In the genomic region with DNA sequence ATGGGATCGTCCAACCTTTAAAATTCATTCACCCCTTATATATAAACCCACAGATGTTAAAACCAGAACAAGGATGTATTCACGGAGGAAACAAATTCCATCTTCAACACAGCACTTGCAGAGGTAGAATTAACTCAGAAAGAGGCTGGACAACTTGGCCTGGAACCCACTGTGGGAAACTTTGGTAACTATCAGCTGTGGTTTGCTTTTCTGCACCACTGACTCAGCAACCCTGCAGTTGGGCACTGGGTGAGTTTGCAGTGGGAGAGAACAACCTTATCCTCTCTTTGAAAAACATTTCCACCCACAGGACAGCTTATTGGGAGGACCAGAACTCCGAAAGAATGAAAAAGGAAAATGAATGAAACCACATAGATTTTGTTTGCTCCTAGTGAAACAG, we compare ENCODE assay signal across 22 cellular contexts.
DNase-seq lines count a peak whose midpoint lies in the region; ATAC-seq, FAIRE-seq and TF ChIP-seq lines count a peak whose summit lies in the region.
"Had no signal": no experiment of that assay in that cellular context is flagged by ENCODE, and none has a peak within 500 bp of the region (broad histone marks: within the 10 kb centered on the region; RNA-seq: fewer than 3 reads in every experiment).

No MANE protein-coding gene starts in this region.

- 0% methylated on average over 3 of the region's 3 CpGs for WGBS in K562 (ENCODE audit: insufficient coverage, low coverage, missing lambda C conversion rate)
- no CpG with 5 or more reads among the region's 3 CpGs for WGBS in H9 (ENCODE audit: extremely low coverage, insufficient read length, low lambda C conversion rate)
- 64 to 82% (median 73%) methylated on average over 3 of the region's 3 CpGs for WGBS in adrenal gland, 4 donors

- H3K4ac ChIP-seq in H9 (ENCODE audit: low read depth, low read length): no peak overlapping the region

- H3K9ac ChIP-seq in KMS-11 (no peak overlapping the region), K562 (ENCODE audit: insufficient read depth in 1 of 2, low read depth in 2 of 2, low read length in 2 of 2) (no peak overlapping the region), H9 (ENCODE audit: extremely low read depth, insufficient read length, low read length) (no peak overlapping the region)

- no peaks in the 10 kb centered on the region for H3K9me1 ChIP-seq in K562 (ENCODE audit: control insufficient read depth, insufficient read depth, low read length)

- H3K4me3 Mint-ChIP-seq in mesothelial cell of epicardium: no peak overlapping the region
- H3K4me3 Mint-ChIP-seq in H9: no peak overlapping the region
- H3K4me3 Mint-ChIP-seq in stimulated activated memory B cell treated with anti-CD40 and anti-IgM and Interleukin-4, amounts not matched to agents 10 μg/mL and 1 μg/mL and 100 μg/mL, for 72 hours: no peak overlapping the region
- H3K4me3 Mint-ChIP-seq: activated naive CD8-positive, alpha-beta T cell treated with anti-CD3 and anti-CD28 coated beads, Interleukin-2, amount 10 ng/mL, durations not matched to agents 7 days and 5 days; activated T-cell treated with anti-CD3 and anti-CD28 coated beads, Interleukin-2, amount 50 U/mL, for 24 hours; B cell; HFFc6; nephron progenitor cell; T-helper 1 cell treated with Interleukin-12 subunit alpha and Interleukin-12 subunit beta and Interleukin-4 antibody, amounts not matched to agents 30 μg/mL and 1 μg/mL, for 36 hours had no signal

- no peak overlapping the region for H2BK120ac ChIP-seq in H9 (ENCODE audit: low read depth, low read length, poor library complexity, severe bottlenecking)

- H4K20me1 ChIP-seq in KMS-11 (ENCODE audit: insufficient read depth): no peaks in the 10 kb centered on the region
- no peaks in the 10 kb centered on the region for H4K20me1 ChIP-seq in K562 (replicated peaks; ENCODE audit: control insufficient read depth, insufficient read depth, low read length)
- no peaks in the 10 kb centered on the region for H4K20me1 ChIP-seq in H9 (ENCODE audit: control insufficient read depth, insufficient read depth, insufficient read length)

- H3K56ac ChIP-seq in H9 (ENCODE audit: insufficient read length, low read depth, low read length): no peak overlapping the region

- no peak overlapping the region for H3K23ac ChIP-seq in H9 (ENCODE audit: insufficient read length, low read depth, low read length)

- H2BK5ac ChIP-seq in H9 (ENCODE audit: insufficient read length, low read length): no peak overlapping the region

- peaks cover 19% of the 10 kb centered on the region for H3K4me1 Mint-ChIP-seq in mesothelial cell of epicardium
- peaks cover 31 to 33% of the 10 kb centered on the region in 2 experiments for H3K4me1 Mint-ChIP-seq in H9
- H3K4me1 Mint-ChIP-seq in stimulated activated memory B cell treated with anti-CD40 and anti-IgM and Interleukin-4, amounts not matched to agents 10 μg/mL and 1 μg/mL and 100 μg/mL, for 72 hours: peaks cover 5% of the 10 kb centered on the region
- H3K4me1 Mint-ChIP-seq: B cell had no signal

- H3K14ac ChIP-seq in H9 (ENCODE audit: insufficient read depth, low read length): no peak overlapping the region

- no peak overlapping the region for H2AK5ac ChIP-seq in H9 (ENCODE audit: insufficient read length, low read length)

- no peak for FAIRE-seq in K562 (lab: Jason Lieb, UNC)

- H2BK20ac ChIP-seq in H9 (ENCODE audit: low read depth, low read length, poor library complexity, severe bottlenecking): no peak overlapping the region

- H2BK12ac ChIP-seq in H9 (ENCODE audit: insufficient read length, low read depth, low read length): no peak overlapping the region

- H3K27ac ChIP-seq in AG04450 (ENCODE audit: low read depth, low read length): no peak overlapping the region
- H3K27ac ChIP-seq in KMS-11: peak overlapping the region; percentile 33
- no peak overlapping the region for H3K27ac ChIP-seq in K562 (ENCODE audit: extremely low read depth, low read depth, low read length)
- H3K27ac ChIP-seq in H9 (ENCODE audit: insufficient read length, low read depth, low read length): no peak overlapping the region
- no peak overlapping the region for H3K27ac ChIP-seq in adrenal gland
- H3K27ac ChIP-seq: RWPE1 had no signal

- no peak overlapping the region for H4K8ac ChIP-seq in H9 (replicated peaks; ENCODE audit: insufficient read length, low read depth, low read length)

- TF ChIP-seq RAD21 in K562 (CRISPR knock-in tag; conservative IDR thresholded peaks at IDR 0.05 in 1 of 2, IDR thresholded peaks at IDR 0.05 in 1 of 2): no peak

- no peak for TF ChIP-seq CTCF in AG04450 (IDR thresholded peaks at IDR 0.05; ENCODE audit: low read depth, low read length)
- TF ChIP-seq CTCF in KMS-11 (conservative IDR thresholded peaks at IDR 0.05; ENCODE audit: low read depth, low read length): no peak
- no peak for TF ChIP-seq CTCF in K562 (IDR thresholded peaks at IDR 0.05 in 2 of 3, conservative IDR thresholded peaks at IDR 0.05 in 1 of 3; ENCODE audit: insufficient read depth in 2 of 3, low read depth in 1 of 3, low read length in 3 of 3)
- TF ChIP-seq CTCF in mesothelial cell of epicardium (IDR thresholded peaks at IDR 0.05; ENCODE audit: unreplicated experiment): no peak
- TF ChIP-seq CTCF in H9 (conservative IDR thresholded peaks at IDR 0.05): no peak
- TF ChIP-seq CTCF in adrenal gland (IDR thresholded peaks at IDR 0.05): no peak

- H3K79me2 ChIP-seq in KMS-11 (ENCODE audit: insufficient read depth, low read depth): no peaks in the 10 kb centered on the region
- no peaks in the 10 kb centered on the region for H3K79me2 ChIP-seq in K562 (ENCODE audit: control insufficient read depth, insufficient read depth, low read length)
- no peaks in the 10 kb centered on the region for H3K79me2 ChIP-seq in H9 (ENCODE audit: insufficient read depth, low read length)

- no TSS peak for BruUV-seq in K562 (replicated peaks; lab: Mats Ljungman, UMichigan)

- intact Hi-C loops in K562 (cut with micrococcal nuclease): loop anchor here (5.0 kb wide), 1 partner anchor 713 kb away; no protein-coding TSS in a partner anchor
- intact Hi-C loops in posterior cingulate gyrus (cut with DNase I): loop anchor here (5.0 kb wide), 1 partner anchor 733 kb away; no protein-coding TSS in a partner anchor
- intact Hi-C loops in adrenal gland (cut with DNase I): loop anchor here (5.0 to 10.0 kb wide), 3 partner anchors 283 to 728 kb away; no protein-coding TSS in a partner anchor

- in situ Hi-C loops in K562 (cut with MboI): no loop called here

- H3K4me1 ChIP-seq in KMS-11 (ENCODE audit: low read depth, poor library complexity, severe bottlenecking) (peaks cover 23% of the 10 kb centered on the region), K562 (replicated peaks in 1 of 2; ENCODE audit: control insufficient read depth in 2 of 2, insufficient read depth in 2 of 2, low read length in 2 of 2) (peaks cover 0 to 4% of the 10 kb centered on the region in 2 experiments; a peak in 2 of 5 replicates), H9 (ENCODE audit: insufficient read depth, low read length) (no peaks in the 10 kb centered on the region), adrenal gland (replicated peaks in 1 of 2) (no peaks in the 10 kb centered on the region)

- H4K5ac ChIP-seq in H9 (ENCODE audit: insufficient read length, low read depth, low read length): no peak overlapping the region

- H3K27ac Mint-ChIP-seq in mesothelial cell of epicardium: peak overlapping the region; percentile 44
- no peak overlapping the region for H3K27ac Mint-ChIP-seq in H9
- no peak overlapping the region for H3K27ac Mint-ChIP-seq in stimulated activated memory B cell treated with anti-CD40 and anti-IgM and Interleukin-4, amounts not matched to agents 10 μg/mL and 1 μg/mL and 100 μg/mL, for 72 hours
- H3K27ac Mint-ChIP-seq: activated naive CD8-positive, alpha-beta T cell treated with anti-CD3 and anti-CD28 coated beads, Interleukin-2, amount 10 ng/mL, durations not matched to agents 7 days and 5 days; activated T-cell treated with anti-CD3 and anti-CD28 coated beads, Interleukin-2, amount 50 U/mL, for 24 hours; B cell; HFFc6; nephron progenitor cell; T-helper 1 cell treated with Interleukin-12 subunit alpha and Interleukin-12 subunit beta and Interleukin-4 antibody, amounts not matched to agents 30 μg/mL and 1 μg/mL, for 36 hours had no signal

- H3K36me3 Mint-ChIP-seq in mesothelial cell of epicardium: no peaks in the 10 kb centered on the region
- H3K36me3 Mint-ChIP-seq in H9 (ENCODE audit: insufficient read depth in 1 of 3, low read depth in 3 of 3): peaks cover 0 to 6% (median 0%) of the 10 kb centered on the region in 3 experiments; a peak in 2 of 7 replicates
- H3K36me3 Mint-ChIP-seq in stimulated activated memory B cell treated with anti-CD40 and anti-IgM and Interleukin-4, amounts not matched to agents 10 μg/mL and 1 μg/mL and 100 μg/mL, for 72 hours: no peaks in the 10 kb centered on the region
- H3K36me3 Mint-ChIP-seq: activated naive CD8-positive, alpha-beta T cell treated with anti-CD3 and anti-CD28 coated beads, Interleukin-2, amount 10 ng/mL, durations not matched to agents 7 days and 5 days had no signal

- H3K9me3 Mint-ChIP-seq in mesothelial cell of epicardium (no peaks in the 10 kb centered on the region), H9 (peaks cover 0 to 3% of the 10 kb centered on the region in 2 experiments; a peak in 1 of 5 replicates)
- no peaks in the 10 kb centered on the region for H3K9me3 Mint-ChIP-seq in stimulated activated memory B cell treated with anti-CD40 and anti-IgM and Interleukin-4, amounts not matched to agents 10 μg/mL and 1 μg/mL and 100 μg/mL, for 72 hours
- H3K9me3 Mint-ChIP-seq: activated naive CD8-positive, alpha-beta T cell treated with anti-CD3 and anti-CD28 coated beads, Interleukin-2, amount 10 ng/mL, durations not matched to agents 7 days and 5 days; activated T-cell treated with anti-CD3 and anti-CD28 coated beads, Interleukin-2, amount 50 U/mL, for 24 hours; HFFc6; T-helper 1 cell treated with Interleukin-12 subunit alpha and Interleukin-12 subunit beta and Interleukin-4 antibody, amounts not matched to agents 30 μg/mL and 1 μg/mL, for 36 hours had no signal

- H3K18ac ChIP-seq in H9 (ENCODE audit: insufficient read length, low read depth, low read length): no peak overlapping the region

- no peak overlapping the region for H3T11ph ChIP-seq in H9 (ENCODE audit: low read length)

- H3K4me3 ChIP-seq in AG04450 (ENCODE audit: low read depth, low read length) (no peak overlapping the region), KMS-11 (IDR thresholded peaks at IDR 0.05; ENCODE audit: insufficient read depth, low read depth, low read length) (no peak overlapping the region), K562 (no peak overlapping the region), adrenal gland (no peak overlapping the region)

- no peak overlapping the region for H2BK15ac ChIP-seq in H9 (ENCODE audit: low read depth, low read length)

- no peak overlapping the region for H4K91ac ChIP-seq in H9 (ENCODE audit: insufficient read length, low read depth, low read length)

- TF ChIP-seq POLR2A in K562 (conservative IDR thresholded peaks at IDR 0.05) (no peak), adrenal gland (IDR thresholded peaks at IDR 0.05) (no peak)

- H3K23me2 ChIP-seq in H9 (ENCODE audit: insufficient read length, low read depth, low read length, poor library complexity, severe bottlenecking): no peaks in the 10 kb centered on the region

- TF ChIP-seq EP300 in K562 (IDR thresholded peaks at IDR 0.05; ENCODE audit: low read length): no peak

- no peaks in the 10 kb centered on the region for H3K27me3 Mint-ChIP-seq in mesothelial cell of epicardium (ENCODE audit: low read depth)
- H3K27me3 Mint-ChIP-seq in H9 (ENCODE audit: low read depth): peaks cover 2% of the 10 kb centered on the region; the same call in 1 of the 2 replicates
- H3K27me3 Mint-ChIP-seq in stimulated activated memory B cell treated with anti-CD40 and anti-IgM and Interleukin-4, amounts not matched to agents 10 μg/mL and 1 μg/mL and 100 μg/mL, for 72 hours: peaks cover 24% of the 10 kb centered on the region

- peak overlapping the region; percentile 26 for H2AFZ ChIP-seq in KMS-11 (ENCODE audit: low read depth)
- H2AFZ ChIP-seq in K562 (ENCODE audit: low read depth, low read length): no peak overlapping the region
- H2AFZ ChIP-seq in H9 (ENCODE audit: low read length): no peak overlapping the region

- H3K79me1 ChIP-seq in H9 (ENCODE audit: insufficient read depth, low read depth, low read length, poor library complexity, severe bottlenecking): no peaks in the 10 kb centered on the region

- DNase-seq in AG04450 (ENCODE audit: low read depth, low spot score) (peak; percentile 4), K562 (ENCODE audit: extremely low read depth in 1 of 4, low spot score in 3 of 4) (no peak), mesothelial cell of epicardium (ENCODE audit: low spot score in 2 of 2, unreplicated experiment in 2 of 2) (no peak), H9 (no peak), posterior cingulate gyrus (no peak), adrenal gland (no peak)
- DNase-seq: activated CD4-positive, alpha-beta T cell treated with anti-CD3 and anti-CD28 coated beads for 4 hours; activated naive CD8-positive, alpha-beta T cell treated with anti-CD3 and anti-CD28 coated beads, Interleukin-2, amount 10 ng/mL, durations not matched to agents 7 days and 5 days; activated T-cell treated with anti-CD3 and anti-CD28 coated beads, Interleukin-2, amount 50 U/mL, for 24 hours; cortex of kidney; DMS153; HFFc6; NCI-H2029 treated with DMSO at 0.1 percent for 48 hours; NCI-H69; nephron progenitor cell; stimulated activated naive CD4-positive, alpha-beta T cell treated with Interleukin-2 at 50 U/mL for 16 hours had no signal

- no peak for ATAC-seq in K562
- no peak for ATAC-seq in stimulated activated memory B cell treated with anti-CD40 and anti-IgM and Interleukin-4, amounts not matched to agents 10 μg/mL and 1 μg/mL and 100 μg/mL, for 72 hours
- ATAC-seq: esophagus mucosa had no signal

- H3K36me3 ChIP-seq in KMS-11 (ENCODE audit: insufficient read depth) (no peaks in the 10 kb centered on the region), K562 (ENCODE audit: control insufficient read depth, insufficient read depth, low read length) (no peaks in the 10 kb centered on the region), adrenal gland (replicated peaks in 1 of 2) (no peaks in the 10 kb centered on the region)

- POLR2A ChIA-PET in AG04450 (lab: Yijun Ruan, JAX): no interaction called here
- POLR2A ChIA-PET in K562 (lab: Yijun Ruan, JAX): interaction anchor here (0.6 to 1.2 kb wide), 2 partner anchors 14 to 723 kb away, joined by 3 to 6 read pairs; no protein-coding TSS in a partner anchor

- H3K9me3 ChIP-seq in AG04450 (ENCODE audit: control insufficient read depth, insufficient read depth, low read length) (no peaks in the 10 kb centered on the region), K562 (replicated peaks; ENCODE audit: control insufficient read depth, insufficient read depth, low read depth, low read length) (no peaks in the 10 kb centered on the region), H9 (ENCODE audit: control insufficient read depth, low read depth, low read length) (no peaks in the 10 kb centered on the region), adrenal gland (replicated peaks in 1 of 3) (no peaks in the 10 kb centered on the region)

- no peaks in the 10 kb centered on the region for H3K27me3 ChIP-seq in AG04450 (ENCODE audit: control insufficient read depth, insufficient read depth, low read length)
- H3K27me3 ChIP-seq in KMS-11 (ENCODE audit: insufficient read depth, low read depth): no peaks in the 10 kb centered on the region
- H3K27me3 ChIP-seq in K562 (ENCODE audit: control insufficient read depth in 2 of 2, insufficient read depth in 2 of 2, low read length in 2 of 2): peaks cover 30 to 39% of the 10 kb centered on the region in 2 experiments
- H3K27me3 ChIP-seq in H9 (ENCODE audit: insufficient read depth, low read length): no peaks in the 10 kb centered on the region
- no peaks in the 10 kb centered on the region for H3K27me3 ChIP-seq in adrenal gland

- CTCF ChIA-PET in AG04450 (lab: Charles Lee) (interaction anchor here (0.6 to 1.4 kb wide), 6 partner anchors 14 to 901 kb away, joined by 3 to 6 read pairs (median 4); no protein-coding TSS in a partner anchor), K562 (lab: Yijun Ruan, JAX; ENCODE audit: low intra/inter-chr PET ratio) (no interaction called here)

- H3K4me2 ChIP-seq in KMS-11 (peak overlapping the region; percentile 29), K562 (ENCODE audit: insufficient read depth, low read length) (no peak overlapping the region), H9 (ENCODE audit: insufficient read depth, insufficient read length, low read length) (no peak overlapping the region)
